In the genomic region with DNA sequence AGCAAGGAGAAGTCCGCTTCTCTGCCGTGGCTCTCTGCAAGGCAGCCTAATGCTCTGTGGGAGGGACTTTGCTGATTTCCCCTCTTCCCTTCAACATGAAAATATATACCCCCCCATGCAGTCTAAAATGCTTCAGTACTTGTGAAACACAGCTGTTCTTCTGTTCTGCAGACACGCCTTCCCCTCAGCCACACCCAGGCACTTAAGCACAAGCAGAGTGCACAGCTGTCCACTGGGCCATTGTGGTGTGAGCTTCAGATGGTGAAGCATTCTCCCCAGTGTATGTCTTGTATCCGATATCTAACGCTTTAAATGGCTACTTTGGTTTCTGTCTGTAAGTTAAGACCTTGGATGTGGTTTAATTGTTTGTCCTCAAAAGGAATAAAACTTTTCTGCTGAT, we compare ENCODE assay signal across 19 cellular contexts. TPM values are rescaled to one million over a fixed set of nuclear protein-coding genes. Genes with fewer than 3 reads are reported as not detected.
DNase-seq lines count a peak whose midpoint lies in the region; ATAC-seq, FAIRE-seq and TF ChIP-seq lines count a peak whose summit lies in the region.
"Had no signal": no experiment of that assay in that cellular context is flagged by ENCODE, and none has a peak within 500 bp of the region (broad histone marks: within the 10 kb centered on the region; RNA-seq: fewer than 3 reads in every experiment).

No MANE protein-coding gene starts in this region.

- H3K36me3 ChIP-seq in ascending aorta (no peaks in the 10 kb centered on the region), left lung (no peaks in the 10 kb centered on the region)

- no peak for TF ChIP-seq POLR2A in A549 (IDR thresholded peaks at IDR 0.05; ENCODE audit: low read length)

- FAIRE-seq in A549 (lab: Jason Lieb, UNC): no peak
- FAIRE-seq: colon had no signal

- TF ChIP-seq CTCF in A549 (IDR thresholded peaks at IDR 0.05): no peak
- no peak for TF ChIP-seq CTCF in ascending aorta (IDR thresholded peaks at IDR 0.05)
- no peak for TF ChIP-seq CTCF in left lung (IDR thresholded peaks at IDR 0.05)

- H3K27ac ChIP-seq in A549 (no peak overlapping the region), ascending aorta (no peak overlapping the region), left lung (no peak overlapping the region)
- H3K27ac ChIP-seq: body of pancreas, psoas muscle had no signal

- H3K9me3 ChIP-seq in A549 (no peaks in the 10 kb centered on the region), ascending aorta (no peaks in the 10 kb centered on the region), left lung (no peaks in the 10 kb centered on the region)
- H3K9me3 ChIP-seq: body of pancreas, psoas muscle had no signal

- no peak for TF ChIP-seq RAD21 in A549 (conservative IDR thresholded peaks at IDR 0.05 in 1 of 2, IDR thresholded peaks at IDR 0.05 in 1 of 2)

- DNase-seq in A549 (ENCODE audit: low read depth in 1 of 2, low spot score in 1 of 2) (no peak), COLO668 (lab: John Stamatoyannopoulos, UW; ENCODE audit: unreplicated experiment) (peak; percentile 10), NCI-H69 (lab: John Stamatoyannopoulos, UW) (peak; percentile 65), left colon (peak in 1 of 2 donors; percentile 17), ascending aorta (ENCODE audit: low spot score in 2 of 2) (no peak), left lung (no peak)
- DNase-seq in activated CD4-positive, alpha-beta T cell treated with anti-CD3 and anti-CD28 coated beads for 1 hour: no peak
- DNase-seq: activated CD4-positive, CD25-positive, alpha-beta regulatory T cell treated with anti-CD3 and anti-CD28 coated beads, Interleukin-2, amount 50 U/mL, for 72 hours; activated CD8-positive, alpha-beta memory T cell treated with anti-CD3 and anti-CD28 coated beads, Interleukin-2, amount 10 ng/mL, durations not matched to agents 7 days and 5 days; body of pancreas; H7; KBM-7; left cardiac atrium; MV-4-11; psoas muscle; stimulated activated CD4-positive, alpha-beta T cell treated with anti-CD3 and anti-CD28 coated beads, Interleukin-4, amount 100 ng/mL, for 24 hours; stimulated activated naive CD8-positive, alpha-beta T cell treated with anti-CD3 and anti-CD28 coated beads, Interleukin-15, amount 100 ng/mL, for 72 hours; trophoblast cell had no signal

- intact Hi-C loops in left colon (cut with DNase I, micrococcal nuclease): no loop called here
- intact Hi-C loops in ascending aorta (cut with DNase I): no loop called here
- intact Hi-C loops in left lung (cut with DNase I): no loop called here

- TF ChIP-seq EP300 in A549 (IDR thresholded peaks at IDR 0.05): no peak

- POLR2A ChIA-PET in A549 (lab: Yijun Ruan, JAX): interaction anchor here (3.0 kb wide), 1 partner anchor 10 kb away, joined by 23 read pairs; a partner anchor contains a TSS

- H3K4me3 ChIP-seq in A549 (no peak overlapping the region), ascending aorta (no peak overlapping the region), left lung (no peak overlapping the region)
- H3K4me3 ChIP-seq: body of pancreas, psoas muscle had no signal

- 90% methylated on average over 5 of the region's 5 CpGs for WGBS in A549 (ENCODE audit: missing lambda C conversion rate)

- CTCF ChIA-PET in A549 (lab: Yijun Ruan, JAX): interaction anchor here (1.1 kb wide), 1 partner anchor 9 kb away, joined by 5 read pairs; no protein-coding TSS in a partner anchor

- H3K4me2 ChIP-seq in A549: no peak overlapping the region

- ATAC-seq in A549 (peak; percentile 23 to 47; a peak in 5 of 6 replicates), left colon (peak; percentile 73), left lung (no peak)
- ATAC-seq: activated CD8-positive, alpha-beta memory T cell treated with anti-CD3 and anti-CD28 coated beads, Interleukin-2, amount 10 ng/mL, durations not matched to agents 7 days and 5 days; body of pancreas; left cardiac atrium; psoas muscle; stimulated activated naive CD8-positive, alpha-beta T cell treated with anti-CD3 and anti-CD28 coated beads, Interleukin-15, amount 100 ng/mL, for 72 hours had no signal

- no peaks in the 10 kb centered on the region for H3K4me1 ChIP-seq in A549
- no peaks in the 10 kb centered on the region for H3K4me1 ChIP-seq in ascending aorta
- no peaks in the 10 kb centered on the region for H3K4me1 ChIP-seq in left lung
- H3K4me1 ChIP-seq: body of pancreas, psoas muscle had no signal

- no peaks in the 10 kb centered on the region for H3K27me3 ChIP-seq in ascending aorta
- no peaks in the 10 kb centered on the region for H3K27me3 ChIP-seq in left lung
- H3K27me3 ChIP-seq: body of pancreas had no signal

TF ChIP-seq in A549, 52 proteins besides CTCF, POLR2A, EP300 and RAD21:
- TF ChIP-seq, protein P1, sequence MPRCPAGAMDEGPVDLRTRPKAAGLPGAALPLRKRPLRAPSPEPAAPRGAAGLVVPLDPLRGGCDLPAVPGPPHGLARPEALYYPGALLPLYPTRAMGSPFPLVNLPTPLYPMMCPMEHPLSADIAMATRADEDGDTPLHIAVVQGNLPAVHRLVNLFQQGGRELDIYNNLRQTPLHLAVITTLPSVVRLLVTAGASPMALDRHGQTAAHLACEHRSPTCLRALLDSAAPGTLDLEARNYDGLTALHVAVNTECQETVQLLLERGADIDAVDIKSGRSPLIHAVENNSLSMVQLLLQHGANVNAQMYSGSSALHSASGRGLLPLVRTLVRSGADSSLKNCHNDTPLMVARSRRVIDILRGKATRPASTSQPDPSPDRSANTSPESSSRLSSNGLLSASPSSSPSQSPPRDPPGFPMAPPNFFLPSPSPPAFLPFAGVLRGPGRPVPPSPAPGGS (IDR thresholded peaks at IDR 0.05): no peak
- TF ChIP-seq POLR2AphosphoS2 (conservative IDR thresholded peaks at IDR 0.05; ENCODE audit: low read length): 0 out of 2 replicates have a peak, but pooled peaks have one; percentile 35

RNA-seq across cellular contexts. Expression of a gene that starts 11.3 kb away (rescaled TPM):
- 1,819 and 1,981 TPM in 2 replicates for polyA plus RNA-seq in A549 (2011; rRNA removed)
- 1,534 and 1,760 TPM in 2 replicates for polyA plus RNA-seq in A549 (2012; cell fraction: cytosol; rRNA removed)
- 2,660 and 5,319 TPM in 2 replicates for polyA plus RNA-seq in A549 (2012; cell fraction: nucleus; rRNA removed)
- 953 to 989 TPM (median 980 TPM) in 3 replicates for polyA plus RNA-seq in A549 (2017; fragmentation: RNase III; extraction: RNeasy Plus Mini Kit Qiagen cat#74134 plus additional on column Dnase treatment)
- 406 and 486 TPM in 2 replicates for polyA minus RNA-seq in A549 (2011; rRNA and poly(A)+ RNA removed)
- 10 to 100 TPM in 1 of 2 donors, 1 to 10 TPM in 1; 4.4 to 12.2 TPM for total RNA-seq in left colon
- 119 TPM for total RNA-seq in ascending aorta
- 10 to 100 TPM; 26.5 to 31.6 TPM for total RNA-seq in left lung

RNA-seq across cellular contexts. Expression of a gene that starts 53.7 kb away (rescaled TPM):
- polyA plus RNA-seq in A549 (2011; rRNA removed) (31.3 and 31.9 TPM in 2 replicates), A549 (2017; fragmentation: RNase III; extraction: RNeasy Plus Mini Kit Qiagen cat#74134 plus additional on column Dnase treatment) (8.3 to 9.9 TPM (median 9.6 TPM) in 3 replicates)
- 12.3 and 12.9 TPM in 2 replicates for polyA plus RNA-seq in A549 (2012; cell fraction: cytosol; rRNA removed)
- polyA plus RNA-seq in A549 (2012; cell fraction: nucleus; rRNA removed): 12.0 and 15.6 TPM in 2 replicates
- 54.3 and 57.4 TPM in 2 replicates for polyA minus RNA-seq in A549 (2011; rRNA and poly(A)+ RNA removed)
- total RNA-seq in left colon (10 to 100 TPM; 28.2 to 30.7 TPM), ascending aorta (51.4 TPM), left lung (10 to 100 TPM; 55.6 to 94.8 TPM)

Comparison
In these comparisons a context has a peak if more than half of its experiments do, and no peak if none do; other contexts are left out.
1. DNase-seq: peak in COLO668 (single experiment) and NCI-H69 (single experiment); none in A549 (0 of 2), ascending aorta (0 of 2), left lung (0 of 2) and activated CD4-positive, alpha-beta T cell treated with anti-CD3 and anti-CD28 coated beads for 1 hour (single experiment).